In genomic region chr3:108178676-108179075, GRCh38 we compare ENCODE assay signal across 29 cellular contexts. TPM values are rescaled to one million over a fixed set of nuclear protein-coding genes. Genes with fewer than 3 reads are reported as not detected.
DNase-seq lines count a peak whose midpoint lies in the region; ATAC-seq, FAIRE-seq and TF ChIP-seq lines count a peak whose summit lies in the region.
"Had no signal": no experiment of that assay in that cellular context is flagged by ENCODE, and none has a peak within 500 bp of the region (broad histone marks: within the 10 kb centered on the region; RNA-seq: fewer than 3 reads in every experiment).

No MANE protein-coding gene starts in this region.

- no peak overlapping the region for H2AFZ ChIP-seq in GM23248
- H2AFZ ChIP-seq: GM23338, hepatocyte had no signal

- peak overlapping the region; percentile 28 for H3K27ac ChIP-seq in GM23248
- no peak overlapping the region for H3K27ac ChIP-seq in RWPE2 (ENCODE audit: poor library complexity, severe bottlenecking)
- no peak overlapping the region for H3K27ac ChIP-seq in pancreas
- H3K27ac ChIP-seq: hepatocyte, ovary, right lobe of liver, SJCRH30, tibial artery had no signal

- H3K79me2 ChIP-seq in GM23248 (ENCODE audit: insufficient read depth): no peaks in the 10 kb centered on the region
- H3K79me2 ChIP-seq: hepatocyte had no signal

- H3K4me3 ChIP-seq in GM23248 (no peak overlapping the region), RWPE2 (ENCODE audit: severe bottlenecking) (no peak overlapping the region), pancreas (no peak overlapping the region)
- H3K4me3 ChIP-seq: GM23338, hepatocyte, ovary, right lobe of liver, SJCRH30, tibial artery had no signal

- peaks cover 58% of the 10 kb centered on the region for H3K4me1 ChIP-seq in GM23248 (ENCODE audit: insufficient read depth)
- peaks cover 5% of the 10 kb centered on the region for H3K4me1 ChIP-seq in RWPE2 (ENCODE audit: insufficient read depth, poor library complexity, severe bottlenecking)
- H3K4me1 ChIP-seq in pancreas: peaks cover 0 to 3% (median 0%) of the 10 kb centered on the region in 3 donors
- H3K4me1 ChIP-seq: right lobe of liver had no signal

- intact Hi-C loops in pancreas (cut with DNase I): no loop called here

- FAIRE-seq in pancreas (lab: Jason Lieb, UNC): no peak
- FAIRE-seq: bronchial epithelial cell, GM18507, RCC 7860 had no signal

- H3K27me3 ChIP-seq in GM23248 (replicated peaks; ENCODE audit: insufficient read depth): no peaks in the 10 kb centered on the region
- no peaks in the 10 kb centered on the region for H3K27me3 ChIP-seq in RWPE2 (ENCODE audit: insufficient read depth, poor library complexity, severe bottlenecking)
- H3K27me3 ChIP-seq in pancreas: no peaks in the 10 kb centered on the region
- H3K27me3 ChIP-seq: hepatocyte, ovary, right lobe of liver, SJCRH30, tibial artery had no signal

- H3K27ac Mint-ChIP-seq in activated T-helper 17 cell treated with anti-CD3 and anti-CD28 coated beads, Interleukin-2, amount 50 U/mL, for 72 hours: no peak overlapping the region
- H3K27ac Mint-ChIP-seq: activated CD4-positive, alpha-beta memory T cell treated with anti-CD3 and anti-CD28 coated beads for 36 hours; activated naive CD8-positive, alpha-beta T cell treated with anti-CD3 and anti-CD28 coated beads, Interleukin-2, amount 10 ng/mL, durations not matched to agents 7 days and 5 days; CD4-positive, alpha-beta T cell; GM23338; naive thymus-derived CD4-positive, alpha-beta T cell; stimulated activated naive CD8-positive, alpha-beta T cell treated with anti-CD3 and anti-CD28 coated beads, Interleukin-15, Interleukin-2, amounts not matched to agents 100 ng/mL and 50 ng/mL, for 24 hours had no signal

- H3K9ac ChIP-seq in GM23248: no peak overlapping the region

- WGBS in GM23248 (ENCODE audit: low coverage in 1 of 2, low lambda C conversion rate in 2 of 2, missing lambda C conversion rate in 2 of 2), 2 experiments: 96 to 100% methylated on average over 1 of the region's 1 CpG
- WGBS in pancreas, 2 donors: 100% methylated on average over 1 of the region's 1 CpG

- peaks cover 15% of the 10 kb centered on the region for H3K36me3 Mint-ChIP-seq in activated T-helper 17 cell treated with anti-CD3 and anti-CD28 coated beads, Interleukin-2, amount 50 U/mL, for 72 hours (ENCODE audit: low read depth)

- H3K9me3 Mint-ChIP-seq in activated T-helper 17 cell treated with anti-CD3 and anti-CD28 coated beads, Interleukin-2, amount 50 U/mL, for 72 hours: no peaks in the 10 kb centered on the region
- H3K9me3 Mint-ChIP-seq: activated CD4-positive, alpha-beta memory T cell treated with anti-CD3 and anti-CD28 coated beads for 36 hours; activated naive CD8-positive, alpha-beta T cell treated with anti-CD3 and anti-CD28 coated beads, Interleukin-2, amount 10 ng/mL, durations not matched to agents 7 days and 5 days; CD4-positive, alpha-beta T cell; GM23338; naive thymus-derived CD4-positive, alpha-beta T cell; stimulated activated naive CD8-positive, alpha-beta T cell treated with anti-CD3 and anti-CD28 coated beads, Interleukin-15, Interleukin-2, amounts not matched to agents 100 ng/mL and 50 ng/mL, for 24 hours had no signal

- ATAC-seq in RWPE2 (ENCODE audit: low read depth) (peak; percentile 53; the same call in 1 of the 3 replicates), pancreas (peak in 3 of 4 donors; percentile 39 to 54 (median 47)), HG02852 (IDR thresholded peaks at IDR 0.05; ENCODE audit: unreplicated experiment) (no peak), GM19324 (IDR thresholded peaks at IDR 0.05; ENCODE audit: low FRiP score, unreplicated experiment) (no peak)
- ATAC-seq in activated T-helper 17 cell treated with anti-CD3 and anti-CD28 coated beads, Interleukin-2, amount 50 U/mL, for 72 hours (replicated peaks): no peak
- ATAC-seq: GM23338; left lobe of liver; naive thymus-derived CD4-positive, alpha-beta T cell; right lobe of liver had no signal

- no peak overlapping the region for H3K4me3 Mint-ChIP-seq in activated T-helper 17 cell treated with anti-CD3 and anti-CD28 coated beads, Interleukin-2, amount 50 U/mL, for 72 hours
- H3K4me3 Mint-ChIP-seq: activated CD4-positive, alpha-beta memory T cell treated with anti-CD3 and anti-CD28 coated beads for 36 hours; activated naive CD8-positive, alpha-beta T cell treated with anti-CD3 and anti-CD28 coated beads, Interleukin-2, amount 10 ng/mL, durations not matched to agents 7 days and 5 days; CD4-positive, alpha-beta T cell; GM23338; naive thymus-derived CD4-positive, alpha-beta T cell; stimulated activated naive CD8-positive, alpha-beta T cell treated with anti-CD3 and anti-CD28 coated beads, Interleukin-15, Interleukin-2, amounts not matched to agents 100 ng/mL and 50 ng/mL, for 24 hours had no signal

- H3K27me3 Mint-ChIP-seq in activated T-helper 17 cell treated with anti-CD3 and anti-CD28 coated beads, Interleukin-2, amount 50 U/mL, for 72 hours: no peaks in the 10 kb centered on the region
- H3K27me3 Mint-ChIP-seq: activated CD4-positive, alpha-beta memory T cell treated with anti-CD3 and anti-CD28 coated beads for 36 hours; activated naive CD8-positive, alpha-beta T cell treated with anti-CD3 and anti-CD28 coated beads, Interleukin-2, amount 10 ng/mL, durations not matched to agents 7 days and 5 days; CD4-positive, alpha-beta T cell; naive thymus-derived CD4-positive, alpha-beta T cell; stimulated activated naive CD8-positive, alpha-beta T cell treated with anti-CD3 and anti-CD28 coated beads, Interleukin-15, Interleukin-2, amounts not matched to agents 100 ng/mL and 50 ng/mL, for 24 hours had no signal

- in situ Hi-C loops in GM23248 (cut with MboI): no loop called here

- H3K9me3 ChIP-seq in GM23248 (ENCODE audit: low read depth) (no peaks in the 10 kb centered on the region), RWPE2 (ENCODE audit: severe bottlenecking) (no peaks in the 10 kb centered on the region), pancreas (no peaks in the 10 kb centered on the region)
- H3K9me3 ChIP-seq: ovary, right lobe of liver, SJCRH30, tibial artery had no signal

- no peaks in the 10 kb centered on the region for H3K9me2 ChIP-seq in GM23248 (ENCODE audit: insufficient read depth)

- TF ChIP-seq CTCF in RWPE2 (IDR thresholded peaks at IDR 0.05; ENCODE audit: poor library complexity, severe bottlenecking) (no peak), pancreas (IDR thresholded peaks at IDR 0.05) (no peak)

- DNase-seq in GM23248 (peak; percentile 57), RWPE2 (ENCODE audit: low spot score) (no peak), fibroblast of gingiva (ENCODE audit: low read depth) (peak; percentile 58), pancreas (no peak), amygdala (lab: John Stamatoyannopoulos, UW) (no peak)
- DNase-seq: activated CD4-positive, alpha-beta memory T cell treated with anti-CD3 and anti-CD28 coated beads for 36 hours; activated effector memory CD4-positive, alpha-beta T cell treated with anti-CD3 and anti-CD28 coated beads, Interleukin-2, amount 50 U/mL, for 16 hours; activated naive CD8-positive, alpha-beta T cell treated with anti-CD3 and anti-CD28 coated beads, Interleukin-2, amount 10 ng/mL, durations not matched to agents 7 days and 5 days; CD4-positive, alpha-beta T cell; foreskin melanocyte; Karpas-422; naive thymus-derived CD4-positive, alpha-beta T cell; NCI-H1694; NCI-H2171 treated with DMSO at 0.1 percent for 48 hours; NCI-H524 treated with DMSO at 0.1 percent for 48 hours; ovary; right lobe of liver; SJCRH30; tibial artery had no signal

- no peaks in the 10 kb centered on the region for H3K36me3 ChIP-seq in GM23248 (ENCODE audit: low read depth)
- no peaks in the 10 kb centered on the region for H3K36me3 ChIP-seq in RWPE2 (ENCODE audit: low read depth)
- H3K36me3 ChIP-seq in pancreas: no peaks in the 10 kb centered on the region
- H3K36me3 ChIP-seq: ovary, right lobe of liver, SJCRH30, tibial artery had no signal

- peaks cover 60% of the 10 kb centered on the region for H3F3A ChIP-seq in GM23248 (ENCODE audit: insufficient read depth)

- H3K4me1 Mint-ChIP-seq in activated T-helper 17 cell treated with anti-CD3 and anti-CD28 coated beads, Interleukin-2, amount 50 U/mL, for 72 hours: peaks cover 5% of the 10 kb centered on the region

- H3K4me2 ChIP-seq in GM23248 (ENCODE audit: unreplicated experiment): peak overlapping the region; percentile 26
- H3K4me2 ChIP-seq: GM23338, hepatocyte had no signal

- H4K20me1 ChIP-seq in GM23248 (ENCODE audit: insufficient read depth): no peaks in the 10 kb centered on the region

RNA-seq across cellular contexts. Expression of gene IFT57, which starts 43.5 kb away (rescaled TPM):
- 64.7 and 68.5 TPM in 2 replicates for total RNA-seq in GM23248 (2014; rRNA removed; shearing (Covaris generic))
- 84.0 and 84.9 TPM in 2 replicates for polyA plus RNA-seq in GM23248 (2016; fragmentation: Nextera tagmentation; extraction: Ambion mirVana)
- 10 to 100 TPM; 25.5 to 40.2 (median 30.3) TPM for total RNA-seq in pancreas
- polyA plus RNA-seq in pancreas: 10 to 100 TPM; 10.4 to 32.9 TPM
- 10 to 100 TPM; 18.3 to 21.5 TPM for total RNA-seq in activated T-helper 17 cell treated with anti-CD3 and anti-CD28 coated beads, Interleukin-2, amount 50 U/mL, for 72 hours

Comparison
In these comparisons a context has a peak if more than half of its experiments do, and no peak if none do; other contexts are left out.
1. DNase-seq: peak in GM23248 (single experiment) and fibroblast of gingiva (single experiment); none in RWPE2 (single experiment), pancreas (0 of 6) and amygdala (0 of 56).
2. ATAC-seq: peak in RWPE2 (single experiment) and pancreas (3 of 4); none in activated T-helper 17 cell treated with anti-CD3 and anti-CD28 coated beads, Interleukin-2, amount 50 U/mL, for 72 hours (single experiment), HG02852 (single experiment) and GM19324 (single experiment).